ENCODE assay signal across 22 cellular contexts in genomic region chr9:95815153-95815552, GRCh38.
DNase-seq lines count a peak whose midpoint lies in the region; ATAC-seq, FAIRE-seq and TF ChIP-seq lines count a peak whose summit lies in the region.
"Had no signal": no experiment of that assay in that cellular context is flagged by ENCODE, and none has a peak within 500 bp of the region (broad histone marks: within the 10 kb centered on the region; RNA-seq: fewer than 3 reads in every experiment).

No MANE protein-coding gene starts in this region.

- no peak overlapping the region for H3K27ac Mint-ChIP-seq in T-helper 2 cell treated with Interferon-gamma antibody and Interleukin-4, amounts not matched to agents 5 μg/mL and 100 μg/mL, for 36 hours
- H3K27ac Mint-ChIP-seq: activated CD4-positive, alpha-beta T cell treated with anti-CD3 and anti-CD28 coated beads, Interleukin-2, amount 10 ng/mL, durations not matched to agents 7 days and 5 days; activated naive CD4-positive, alpha-beta T cell treated with anti-CD3 and anti-CD28 coated beads, Interleukin-2, amount 10 ng/mL, durations not matched to agents 7 days and 5 days; brain; CD4-positive, CD25-positive, alpha-beta regulatory T cell; naive thymus-derived CD8-positive, alpha-beta T cell; stimulated activated memory B cell treated with anti-CD40 and anti-IgM and Interleukin-4, amounts not matched to agents 10 μg/mL and 1 μg/mL and 100 μg/mL, for 72 hours had no signal

- no peaks in the 10 kb centered on the region for H3K9me2 ChIP-seq in hepatocyte (replicated peaks; ENCODE audit: insufficient read depth)

- peaks cover 4% of the 10 kb centered on the region for H3K4me1 ChIP-seq in hepatocyte (ENCODE audit: insufficient read depth)

- no peaks in the 10 kb centered on the region for H4K20me1 ChIP-seq in hepatocyte (ENCODE audit: insufficient read depth, poor library complexity, severe bottlenecking)

- peaks cover 2% of the 10 kb centered on the region for H3K4me1 Mint-ChIP-seq in T-helper 2 cell treated with Interferon-gamma antibody and Interleukin-4, amounts not matched to agents 5 μg/mL and 100 μg/mL, for 36 hours (ENCODE audit: low read depth)
- H3K4me1 Mint-ChIP-seq: activated CD4-positive, alpha-beta T cell treated with anti-CD3 and anti-CD28 coated beads, Interleukin-2, amount 10 ng/mL, durations not matched to agents 7 days and 5 days; activated naive CD4-positive, alpha-beta T cell treated with anti-CD3 and anti-CD28 coated beads, Interleukin-2, amount 10 ng/mL, durations not matched to agents 7 days and 5 days; CD4-positive, CD25-positive, alpha-beta regulatory T cell had no signal

- H3K4me3 Mint-ChIP-seq in T-helper 2 cell treated with Interferon-gamma antibody and Interleukin-4, amounts not matched to agents 5 μg/mL and 100 μg/mL, for 36 hours, result no peak overlapping the region
- H3K4me3 Mint-ChIP-seq: activated CD4-positive, alpha-beta T cell treated with anti-CD3 and anti-CD28 coated beads, Interleukin-2, amount 10 ng/mL, durations not matched to agents 7 days and 5 days; activated naive CD4-positive, alpha-beta T cell treated with anti-CD3 and anti-CD28 coated beads, Interleukin-2, amount 10 ng/mL, durations not matched to agents 7 days and 5 days; brain; CD4-positive, CD25-positive, alpha-beta regulatory T cell; naive thymus-derived CD8-positive, alpha-beta T cell; stimulated activated memory B cell treated with anti-CD40 and anti-IgM and Interleukin-4, amounts not matched to agents 10 μg/mL and 1 μg/mL and 100 μg/mL, for 72 hours had no signal

- peaks cover 20% of the 10 kb centered on the region for H3K27me3 Mint-ChIP-seq in T-helper 2 cell treated with Interferon-gamma antibody and Interleukin-4, amounts not matched to agents 5 μg/mL and 100 μg/mL, for 36 hours (ENCODE audit: low read depth)
- H3K27me3 Mint-ChIP-seq: brain had no signal

- H3K27ac ChIP-seq in hepatocyte, result no peak overlapping the region
- H3K27ac ChIP-seq: foreskin keratinocyte, GM23248 had no signal

- DNase-seq in A172 (ENCODE audit: low spot score) (peak; percentile 72), HTR-8/SVneo (ENCODE audit: insufficient read length, low spot score) (peak; percentile 69), amniotic epithelial cell (ENCODE audit: low read depth) (peak; percentile 97), hepatocyte (ENCODE audit: low spot score) (peak; percentile 23), GM20000 (ENCODE audit: low spot score) (no peak)
- no peak for DNase-seq in T-helper 2 cell treated with Interferon-gamma antibody and Interleukin-4, amounts not matched to agents 5 μg/mL and 100 μg/mL, for 36 hours (ENCODE audit: low spot score)
- DNase-seq: 8988T; activated CD4-positive, alpha-beta T cell treated with anti-CD3 and anti-CD28 coated beads, Interleukin-2, amount 10 ng/mL, durations not matched to agents 7 days and 5 days; activated naive CD4-positive, alpha-beta T cell treated with anti-CD3 and anti-CD28 coated beads, Interleukin-2, amount 10 ng/mL, durations not matched to agents 7 days and 5 days; CD4-positive, CD25-positive, alpha-beta regulatory T cell; DND-41; foreskin keratinocyte; GM23248; naive thymus-derived CD8-positive, alpha-beta T cell; NCI-H1694 treated with DMSO at 0.1 percent for 48 hours; NCI-H446; stimulated activated CD4-positive, alpha-beta T cell treated with anti-CD3 and anti-CD28 coated beads, Interleukin-12 subunit alpha, Interleukin-12 subunit beta, amount 100 ng/mL, for 4 hours had no signal

- no peak overlapping the region for H3K4me2 ChIP-seq in hepatocyte

- no peak for FAIRE-seq in HTR-8/SVneo (lab: Jason Lieb, UNC)

- H3K79me2 ChIP-seq in hepatocyte, result no peaks in the 10 kb centered on the region

- ATAC-seq in HG03469 (IDR thresholded peaks at IDR 0.05; ENCODE audit: unreplicated experiment) (no peak), HG02938 (IDR thresholded peaks at IDR 0.05; ENCODE audit: unreplicated experiment) (no peak)
- ATAC-seq: foreskin keratinocyte; naive thymus-derived CD8-positive, alpha-beta T cell; stimulated activated memory B cell treated with anti-CD40 and anti-IgM and Interleukin-4, amounts not matched to agents 10 μg/mL and 1 μg/mL and 100 μg/mL, for 72 hours had no signal

- no peak overlapping the region for H3K4me3 ChIP-seq in hepatocyte
- H3K4me3 ChIP-seq: GM23248 had no signal

- H3K36me3 ChIP-seq in hepatocyte (replicated peaks; ENCODE audit: insufficient read depth, low read depth), result no peaks in the 10 kb centered on the region

- no peak overlapping the region for H2AFZ ChIP-seq in hepatocyte
- H2AFZ ChIP-seq: GM23248 had no signal

- no peaks in the 10 kb centered on the region for H3K9me3 ChIP-seq in hepatocyte (ENCODE audit: low read depth)
- H3K9me3 ChIP-seq: tibial nerve had no signal

- WGBS in hepatocyte (ENCODE audit: low lambda C conversion rate, missing lambda C conversion rate), result 80% methylated on average over 17 of the region's 17 CpGs

- H3K27me3 ChIP-seq in hepatocyte, result no peaks in the 10 kb centered on the region
- H3K27me3 ChIP-seq: foreskin keratinocyte, tibial nerve had no signal

- H3K36me3 Mint-ChIP-seq in T-helper 2 cell treated with Interferon-gamma antibody and Interleukin-4, amounts not matched to agents 5 μg/mL and 100 μg/mL, for 36 hours (ENCODE audit: low read depth), result peaks cover 14% of the 10 kb centered on the region
- H3K36me3 Mint-ChIP-seq: activated naive CD4-positive, alpha-beta T cell treated with anti-CD3 and anti-CD28 coated beads, Interleukin-2, amount 10 ng/mL, durations not matched to agents 7 days and 5 days had no signal

- peaks cover 3% of the 10 kb centered on the region for H3K9me3 Mint-ChIP-seq in T-helper 2 cell treated with Interferon-gamma antibody and Interleukin-4, amounts not matched to agents 5 μg/mL and 100 μg/mL, for 36 hours
- H3K9me3 Mint-ChIP-seq: activated CD4-positive, alpha-beta T cell treated with anti-CD3 and anti-CD28 coated beads, Interleukin-2, amount 10 ng/mL, durations not matched to agents 7 days and 5 days; activated naive CD4-positive, alpha-beta T cell treated with anti-CD3 and anti-CD28 coated beads, Interleukin-2, amount 10 ng/mL, durations not matched to agents 7 days and 5 days; naive thymus-derived CD8-positive, alpha-beta T cell had no signal

- TF ChIP-seq CTCF in hepatocyte (IDR thresholded peaks at IDR 0.05; ENCODE audit: poor library complexity) (no peak), GM20000 (IDR thresholded peaks at IDR 0.05; ENCODE audit: extremely low read depth, missing control alignments) (no peak)

Comparison
In these comparisons a context has a peak if more than half of its experiments do, and no peak if none do; other contexts are left out.
1. DNase-seq: peak in A172 (single experiment), HTR-8/SVneo (single experiment), amniotic epithelial cell (single experiment) and hepatocyte (single experiment); none in GM20000 (single experiment) and T-helper 2 cell treated with Interferon-gamma antibody and Interleukin-4, amounts not matched to agents 5 μg/mL and 100 μg/mL, for 36 hours (single experiment).